3 cellular contexts compared by ENCODE assay signal in the genomic region with DNA sequence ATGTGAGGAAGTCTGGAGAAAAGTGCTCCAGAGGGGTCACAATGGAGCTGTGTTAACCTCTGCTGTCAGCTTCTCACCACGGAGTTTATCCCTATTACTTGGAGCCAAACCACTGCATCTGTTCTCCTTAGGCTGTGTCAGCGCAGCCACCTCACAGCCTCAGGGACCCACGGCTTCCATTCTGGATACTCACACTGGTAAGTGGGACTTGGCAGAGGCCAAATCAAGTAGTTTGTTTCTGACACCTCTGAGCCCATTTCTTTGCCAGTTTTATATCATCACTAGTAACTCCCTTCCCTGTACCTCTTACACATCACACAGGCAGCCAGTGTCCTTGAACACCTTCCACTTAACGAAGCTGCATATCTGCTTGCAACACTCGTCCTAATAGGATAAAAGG. TPM values are rescaled to one million over a fixed set of nuclear protein-coding genes. Genes with fewer than 3 reads are reported as not detected.
"Had no signal": no experiment of that assay in that cellular context is flagged by ENCODE, and none has a peak within 500 bp of the region (broad histone marks: within the 10 kb centered on the region; RNA-seq: fewer than 3 reads in every experiment).

No MANE protein-coding gene starts in this region.

RNA-seq across cellular contexts. Expression of a gene that starts 44.8 kb away (rescaled TPM):
- total RNA-seq: ascending aorta, body of pancreas, cardiac muscle cell had no signal
